ENCODE assay signal across 11 cellular contexts in the genomic region with DNA sequence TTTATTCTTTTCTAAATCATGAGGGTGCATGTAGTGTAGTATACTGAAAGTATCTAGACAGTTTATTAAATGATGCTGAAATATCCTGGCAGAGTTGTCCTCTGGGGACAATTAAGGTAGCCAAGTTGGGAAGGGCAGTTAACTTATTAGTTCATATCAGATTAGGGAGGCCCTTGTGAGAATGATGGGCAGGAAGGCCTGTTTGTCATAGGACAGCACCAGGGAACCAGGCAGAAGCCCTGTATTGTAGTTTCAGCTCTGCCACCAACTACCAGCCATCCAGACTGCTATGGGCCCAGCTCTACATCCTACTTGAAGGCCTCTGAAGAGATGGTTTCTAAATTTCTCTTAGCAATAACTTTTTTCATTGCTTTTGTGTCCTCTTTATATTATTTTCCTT. TPM values are rescaled to one million over a fixed set of nuclear protein-coding genes. Genes with fewer than 3 reads are reported as not detected.
DNase-seq lines count a peak whose midpoint lies in the region; ATAC-seq and TF ChIP-seq lines count a peak whose summit lies in the region.
"Had no signal": no experiment of that assay in that cellular context is flagged by ENCODE, and none has a peak within 500 bp of the region (broad histone marks: within the 10 kb centered on the region; RNA-seq: fewer than 3 reads in every experiment).

No MANE protein-coding gene starts in this region.

- no peaks in the 10 kb centered on the region for H3K27me3 Mint-ChIP-seq in effector memory CD8-positive, alpha-beta T cell

- H3K36me3 ChIP-seq in GM06990 (ENCODE audit: control insufficient read depth, insufficient read depth, low read length): peaks cover 2% of the 10 kb centered on the region; the same call in 1 of the 2 replicates
- H3K36me3 ChIP-seq in psoas muscle (ENCODE audit: insufficient read depth in 1 of 2, low read depth in 1 of 2): no peaks in the 10 kb centered on the region

- no peaks in the 10 kb centered on the region for H3K9me3 Mint-ChIP-seq in effector memory CD8-positive, alpha-beta T cell

- H3K27ac ChIP-seq in psoas muscle: peak overlapping the region; percentile 97

- H3K4me1 Mint-ChIP-seq in effector memory CD8-positive, alpha-beta T cell (ENCODE audit: low read depth in 2 of 2): peaks cover 43 to 69% of the 10 kb centered on the region in 2 donors

- peak overlapping the region in 1 of 2 donors; percentile 75 for H3K27ac Mint-ChIP-seq in effector memory CD8-positive, alpha-beta T cell

- H3K27me3 ChIP-seq in GM06990 (replicated peaks; ENCODE audit: control insufficient read depth, insufficient read depth, low read length) (no peaks in the 10 kb centered on the region), psoas muscle (ENCODE audit: insufficient read depth in 3 of 3, low read length in 2 of 3) (no peaks in the 10 kb centered on the region)

- intact Hi-C loops in psoas muscle (cut with DNase I): no loop called here

- peaks cover 86% of the 10 kb centered on the region for H3K36me3 Mint-ChIP-seq in effector memory CD8-positive, alpha-beta T cell (ENCODE audit: insufficient read depth)

- H3K9me3 ChIP-seq in psoas muscle: no peaks in the 10 kb centered on the region

- H3K4me1 ChIP-seq in psoas muscle: peaks cover 65% of the 10 kb centered on the region

- TF ChIP-seq CTCF in GM06990 (IDR thresholded peaks at IDR 0.05; ENCODE audit: insufficient read depth, low read length, poor library complexity, severe bottlenecking): no peak
- no peak for TF ChIP-seq CTCF in psoas muscle (IDR thresholded peaks at IDR 0.05)

- no peak for ATAC-seq in effector memory CD8-positive, alpha-beta T cell (replicated peaks)
- ATAC-seq in psoas muscle (no peak), GM18907 (IDR thresholded peaks at IDR 0.05; ENCODE audit: unreplicated experiment) (no peak)

- DNase-seq in GM06990 (ENCODE audit: extremely low read depth, insufficient read length): no peak
- peak; percentile 21 for DNase-seq in NCI-H69 (lab: John Stamatoyannopoulos, UW)
- DNase-seq in effector memory CD8-positive, alpha-beta T cell: no peak
- no peak for DNase-seq in psoas muscle
- DNase-seq in anterior cingulate cortex (lab: John Stamatoyannopoulos, UW): no peak
- no peak for DNase-seq in activated gamma-delta T cell (lab: John Stamatoyannopoulos, UW)
- no peak for DNase-seq in NCI-H510A (lab: John Stamatoyannopoulos, UW)
- DNase-seq: activated CD4-positive, alpha-beta T cell treated with anti-CD3 and anti-CD28 coated beads, Interleukin-2, amount 50 U/mL, for 4 hours; NCI-H2227 treated with DMSO at 0.1 percent for 48 hours; stimulated activated CD4-positive, alpha-beta T cell treated with anti-CD3 and anti-CD28 coated beads, Interleukin-15, amount 100 ng/mL, for 24 hours had no signal

- H3K4me3 ChIP-seq in GM06990 (replicated peaks; ENCODE audit: low read depth, low read length) (peak overlapping the region; percentile 9; the same call in 1 of the 2 replicates), psoas muscle (peak overlapping the region; percentile 89)

- peak overlapping the region; percentile 93 for H3K4me3 Mint-ChIP-seq in effector memory CD8-positive, alpha-beta T cell

RNA-seq across cellular contexts. Expression of a gene that starts 4.0 kb away (rescaled TPM):
- 10 to 100 TPM in 3 of 4 donors, 1 to 10 TPM in 1; 7.9 to 23.4 (median 14.7) TPM for total RNA-seq in psoas muscle
- polyA plus RNA-seq in psoas muscle: 10 to 100 TPM in 2 of 3 donors, 1 to 10 TPM in 1; 3.9 to 21.1 (median 15.4) TPM
